ENCODE assay signal across 10 cellular contexts in genomic region chr17:79813826-79814623, GRCh38. TPM values are rescaled to one million over a fixed set of nuclear protein-coding genes. Genes with fewer than 3 reads are reported as not detected.
DNase-seq lines count a peak whose midpoint lies in the region; ATAC-seq, FAIRE-seq and TF ChIP-seq lines count a peak whose summit lies in the region.
"Had no signal": no experiment of that assay in that cellular context is flagged by ENCODE, and none has a peak within 500 bp of the region (broad histone marks: within the 10 kb centered on the region; RNA-seq: fewer than 3 reads in every experiment).

No MANE protein-coding gene starts in this region.

- no peaks in the 10 kb centered on the region for H3K9me3 Mint-ChIP-seq in stimulated activated naive CD8-positive, alpha-beta T cell treated with anti-CD3 and anti-CD28 coated beads, Interleukin-15, Interleukin-2, amounts not matched to agents 100 ng/mL and 50 ng/mL, for 24 hours
- no peaks in the 10 kb centered on the region for H3K9me3 Mint-ChIP-seq in activated CD8-positive, alpha-beta T cell treated with anti-CD3 and anti-CD28 coated beads for 36 hours
- no peaks in the 10 kb centered on the region for H3K9me3 Mint-ChIP-seq in memory B cell

- peaks cover 32% of the 10 kb centered on the region for H3K4me1 Mint-ChIP-seq in stimulated activated naive CD8-positive, alpha-beta T cell treated with anti-CD3 and anti-CD28 coated beads, Interleukin-15, Interleukin-2, amounts not matched to agents 100 ng/mL and 50 ng/mL, for 24 hours (ENCODE audit: low read depth)
- H3K4me1 Mint-ChIP-seq in activated CD8-positive, alpha-beta T cell treated with anti-CD3 and anti-CD28 coated beads for 36 hours (ENCODE audit: low read depth): peaks cover 25% of the 10 kb centered on the region
- H3K4me1 Mint-ChIP-seq in memory B cell: peaks cover 12% of the 10 kb centered on the region

- intact Hi-C loops in activated CD8-positive, alpha-beta T cell treated with anti-CD3 and anti-CD28 coated beads for 36 hours (cut with micrococcal nuclease): no loop called here
- intact Hi-C loops in tibial artery (cut with DNase I; ENCODE audit: low total_unique reads): no loop called here

- no peak for DNase-seq in stimulated activated naive CD8-positive, alpha-beta T cell treated with anti-CD3 and anti-CD28 coated beads, Interleukin-15, Interleukin-2, amounts not matched to agents 100 U/mL and 50 U/mL, for 24 hours
- DNase-seq in activated CD8-positive, alpha-beta T cell treated with anti-CD3 and anti-CD28 coated beads for 36 hours: no peak
- no peak for DNase-seq in memory B cell (ENCODE audit: low spot score in 2 of 2)
- DNase-seq in NCI-H69 (lab: John Stamatoyannopoulos, UW): no peak
- no peak for DNase-seq in GM19239 (ENCODE audit: insufficient read length, low spot score)
- no peak for DNase-seq in tibial artery
- DNase-seq in NCI-H2196 (lab: John Stamatoyannopoulos, UW; ENCODE audit: unreplicated experiment): no peak
- DNase-seq: NCI-H187, uterus had no signal

- POLR2A ChIA-PET in activated CD8-positive, alpha-beta T cell treated with anti-CD3 and anti-CD28 coated beads for 36 hours (lab: Charles Lee): interaction anchor here (0.6 to 4.4 kb wide), 9 partner anchors 12 to 180 kb away, joined by 3 to 34 read pairs (median 3); partner anchors contain the start of gene CBX4

- FAIRE-seq in GM19239 (lab: Jason Lieb, UNC): no peak

- no peak overlapping the region for H3K27ac ChIP-seq in tibial artery
- H3K27ac ChIP-seq: uterus had no signal

- H3K27me3 ChIP-seq in tibial artery: peaks cover 20 to 96% of the 10 kb centered on the region in 2 donors

- TF ChIP-seq CTCF in activated CD8-positive, alpha-beta T cell treated with anti-CD3 and anti-CD28 coated beads for 36 hours (IDR thresholded peaks at IDR 0.05): no peak
- no peak for TF ChIP-seq CTCF in tibial artery (IDR thresholded peaks at IDR 0.05)

- H3K27me3 Mint-ChIP-seq in stimulated activated naive CD8-positive, alpha-beta T cell treated with anti-CD3 and anti-CD28 coated beads, Interleukin-15, Interleukin-2, amounts not matched to agents 100 ng/mL and 50 ng/mL, for 24 hours: peaks cover 44% of the 10 kb centered on the region
- H3K27me3 Mint-ChIP-seq in activated CD8-positive, alpha-beta T cell treated with anti-CD3 and anti-CD28 coated beads for 36 hours: peaks cover 39% of the 10 kb centered on the region
- peaks cover 26% of the 10 kb centered on the region for H3K27me3 Mint-ChIP-seq in memory B cell

- H3K4me1 ChIP-seq in tibial artery: peaks cover 0 to 64% (median 52%) of the 10 kb centered on the region in 4 donors

- H3K36me3 Mint-ChIP-seq in stimulated activated naive CD8-positive, alpha-beta T cell treated with anti-CD3 and anti-CD28 coated beads, Interleukin-15, Interleukin-2, amounts not matched to agents 100 ng/mL and 50 ng/mL, for 24 hours (ENCODE audit: low read depth): no peaks in the 10 kb centered on the region
- no peaks in the 10 kb centered on the region for H3K36me3 Mint-ChIP-seq in activated CD8-positive, alpha-beta T cell treated with anti-CD3 and anti-CD28 coated beads for 36 hours (ENCODE audit: low read depth)
- no peaks in the 10 kb centered on the region for H3K36me3 Mint-ChIP-seq in memory B cell

- H3K4me3 ChIP-seq in tibial artery: peak overlapping the region in 1 of 2 donors; percentile 26
- H3K4me3 ChIP-seq: uterus had no signal

- CTCF ChIA-PET in activated CD8-positive, alpha-beta T cell treated with anti-CD3 and anti-CD28 coated beads for 36 hours (lab: Charles Lee): interaction anchor here (1.0 to 6.4 kb wide), 4 partner anchors 8 to 26 kb away, joined by 3 to 56 read pairs (median 6); partner anchors contain the start of gene CBX4

- no peak overlapping the region for H3K27ac Mint-ChIP-seq in stimulated activated naive CD8-positive, alpha-beta T cell treated with anti-CD3 and anti-CD28 coated beads, Interleukin-15, Interleukin-2, amounts not matched to agents 100 ng/mL and 50 ng/mL, for 24 hours
- H3K27ac Mint-ChIP-seq in activated CD8-positive, alpha-beta T cell treated with anti-CD3 and anti-CD28 coated beads for 36 hours: no peak overlapping the region
- peak overlapping the region; percentile 73 for H3K27ac Mint-ChIP-seq in memory B cell

- H3K36me3 ChIP-seq in tibial artery: no peaks in the 10 kb centered on the region
- H3K36me3 ChIP-seq: uterus had no signal

- H3K9me3 ChIP-seq in tibial artery: no peaks in the 10 kb centered on the region
- H3K9me3 ChIP-seq: uterus had no signal

- no peak for ATAC-seq in stimulated activated naive CD8-positive, alpha-beta T cell treated with anti-CD3 and anti-CD28 coated beads, Interleukin-15, Interleukin-2, amounts not matched to agents 100 U/mL and 50 U/mL, for 24 hours
- no peak for ATAC-seq in activated CD8-positive, alpha-beta T cell treated with anti-CD3 and anti-CD28 coated beads for 36 hours
- ATAC-seq in memory B cell (ENCODE audit: low read depth): no peak

- H3K4me3 Mint-ChIP-seq in stimulated activated naive CD8-positive, alpha-beta T cell treated with anti-CD3 and anti-CD28 coated beads, Interleukin-15, Interleukin-2, amounts not matched to agents 100 ng/mL and 50 ng/mL, for 24 hours: peak overlapping the region; percentile 45
- H3K4me3 Mint-ChIP-seq in activated CD8-positive, alpha-beta T cell treated with anti-CD3 and anti-CD28 coated beads for 36 hours: peak overlapping the region; percentile 35
- peak overlapping the region; percentile 74 for H3K4me3 Mint-ChIP-seq in memory B cell

RNA-seq across cellular contexts. Expression of gene CBX8, which starts 17.1 kb away (rescaled TPM):
- total RNA-seq in activated CD8-positive, alpha-beta T cell treated with anti-CD3 and anti-CD28 coated beads for 36 hours: 1 to 10 TPM; 7.0 to 9.4 TPM

RNA-seq across cellular contexts. Expression of gene CBX4, which starts 25.2 kb away (rescaled TPM):
- total RNA-seq in activated CD8-positive, alpha-beta T cell treated with anti-CD3 and anti-CD28 coated beads for 36 hours: 10 to 100 TPM; 23.9 to 28.0 TPM

RNA-seq across cellular contexts. Expression of gene CBX2, which starts 36.1 kb away (rescaled TPM):
- 1 to 10 TPM; 8.0 to 9.7 TPM for total RNA-seq in activated CD8-positive, alpha-beta T cell treated with anti-CD3 and anti-CD28 coated beads for 36 hours
